In genomic region chr1:62045579-62045978, GRCh38 we compare ENCODE assay signal across 14 cellular contexts.
DNase-seq lines count a peak whose midpoint lies in the region; ATAC-seq lines count a peak whose summit lies in the region.
"Had no signal": no experiment of that assay in that cellular context is flagged by ENCODE, and none has a peak within 500 bp of the region (broad histone marks: within the 10 kb centered on the region; RNA-seq: fewer than 3 reads in every experiment).

No MANE protein-coding gene starts in this region.

- no peaks in the 10 kb centered on the region for H3K9me3 Mint-ChIP-seq in stimulated activated effector memory CD8-positive, alpha-beta T cell treated with anti-CD3 and anti-CD28 coated beads, Interleukin-12 subunit alpha, Interleukin-12 subunit beta, amount 100 ng/mL, for 72 hours
- H3K9me3 Mint-ChIP-seq: activated T-helper 17 cell treated with anti-CD3 and anti-CD28 coated beads, Interleukin-2, amount 50 U/mL, for 72 hours; CD4-positive, CD25-positive, alpha-beta regulatory T cell had no signal

- H3K9me3 ChIP-seq in HUES6 (ENCODE audit: control insufficient read depth, insufficient read depth, low read depth, low read length) (no peaks in the 10 kb centered on the region), SJCRH30 (replicated peaks) (no peaks in the 10 kb centered on the region)
- H3K9me3 ChIP-seq: neutrophil, tibial artery had no signal

- H3K27ac Mint-ChIP-seq in stimulated activated effector memory CD8-positive, alpha-beta T cell treated with anti-CD3 and anti-CD28 coated beads, Interleukin-12 subunit alpha, Interleukin-12 subunit beta, amount 100 ng/mL, for 72 hours = no peak overlapping the region
- H3K27ac Mint-ChIP-seq: activated T-helper 17 cell treated with anti-CD3 and anti-CD28 coated beads, Interleukin-2, amount 50 U/mL, for 72 hours had no signal

- DNase-seq in Caki2 (ENCODE audit: low read depth) (peak; percentile 43), SJCRH30 (peak; percentile 92 to 95), iPS-NIHi7 (ENCODE audit: extremely low spot score) (peak; percentile 26), SW 1271 (lab: John Stamatoyannopoulos, UW) (no peak)
- DNase-seq in stimulated activated effector memory CD8-positive, alpha-beta T cell treated with anti-CD3 and anti-CD28 coated beads, Interleukin-12 subunit alpha, Interleukin-12 subunit beta, amount 100 ng/mL, for 72 hours (ENCODE audit: low spot score in 2 of 2) = no peak
- DNase-seq: tibial artery had no signal

- no peak for ATAC-seq in stimulated activated effector memory CD8-positive, alpha-beta T cell treated with anti-CD3 and anti-CD28 coated beads, Interleukin-12 subunit alpha, Interleukin-12 subunit beta, amount 100 ng/mL, for 72 hours
- ATAC-seq in HG02623 (IDR thresholded peaks at IDR 0.05; ENCODE audit: unreplicated experiment) (no peak), HG02588 (IDR thresholded peaks at IDR 0.05; ENCODE audit: unreplicated experiment) (no peak)
- ATAC-seq: activated T-helper 17 cell treated with anti-CD3 and anti-CD28 coated beads, Interleukin-2, amount 50 U/mL, for 72 hours; HCT116 had no signal

- H3K27ac ChIP-seq in HUES6 (ENCODE audit: low read depth, low read length) (peak overlapping the region; percentile 1; the same call in 1 of the 2 replicates), SJCRH30 (peak overlapping the region; percentile 59)
- H3K27ac ChIP-seq: neutrophil, tibial artery had no signal

- H3K4me3 ChIP-seq in HUES6 (ENCODE audit: low read depth, low read length) (no peak overlapping the region), SJCRH30 (no peak overlapping the region)
- H3K4me3 ChIP-seq: tibial artery had no signal

- H3K27me3 ChIP-seq in HUES6 (ENCODE audit: control insufficient read depth, insufficient read depth, low read length) (no peaks in the 10 kb centered on the region), SJCRH30 (no peaks in the 10 kb centered on the region)
- H3K27me3 ChIP-seq: dorsolateral prefrontal cortex, neutrophil, tibial artery had no signal

- no peaks in the 10 kb centered on the region for H3K4me1 Mint-ChIP-seq in stimulated activated effector memory CD8-positive, alpha-beta T cell treated with anti-CD3 and anti-CD28 coated beads, Interleukin-12 subunit alpha, Interleukin-12 subunit beta, amount 100 ng/mL, for 72 hours

- no peak overlapping the region for H3K9ac ChIP-seq in HUES6 (ENCODE audit: low read length)

- no peak overlapping the region for H3K4me3 Mint-ChIP-seq in stimulated activated effector memory CD8-positive, alpha-beta T cell treated with anti-CD3 and anti-CD28 coated beads, Interleukin-12 subunit alpha, Interleukin-12 subunit beta, amount 100 ng/mL, for 72 hours
- H3K4me3 Mint-ChIP-seq: activated T-helper 17 cell treated with anti-CD3 and anti-CD28 coated beads, Interleukin-2, amount 50 U/mL, for 72 hours; CD4-positive, CD25-positive, alpha-beta regulatory T cell had no signal

- H3K36me3 ChIP-seq in HUES6 (ENCODE audit: control insufficient read depth, insufficient read depth, low read length) (no peaks in the 10 kb centered on the region), SJCRH30 (no peaks in the 10 kb centered on the region)
- H3K36me3 ChIP-seq: neutrophil had no signal

- in situ Hi-C loops in Caki2 (cut with HindIII; ENCODE audit: low pct_unique_long_range_greater_than_20kb, low sequenced_read_pairs) = no loop called here

- H3K4me1 ChIP-seq in HUES6 (ENCODE audit: control insufficient read depth, insufficient read depth, low read length) (peaks cover 20% of the 10 kb centered on the region), SJCRH30 (peaks cover 21% of the 10 kb centered on the region)
- H3K4me1 ChIP-seq: tibial artery had no signal

- H3K36me3 Mint-ChIP-seq in stimulated activated effector memory CD8-positive, alpha-beta T cell treated with anti-CD3 and anti-CD28 coated beads, Interleukin-12 subunit alpha, Interleukin-12 subunit beta, amount 100 ng/mL, for 72 hours = no peaks in the 10 kb centered on the region

Comparison
In these comparisons a context has a peak if more than half of its experiments do, and no peak if none do; other contexts are left out.
1. DNase-seq: peak in Caki2 (single experiment), SJCRH30 (2 of 2) and iPS-NIHi7 (single experiment); none in stimulated activated effector memory CD8-positive, alpha-beta T cell treated with anti-CD3 and anti-CD28 coated beads, Interleukin-12 subunit alpha, Interleukin-12 subunit beta, amount 100 ng/mL, for 72 hours (0 of 2) and SW 1271 (0 of 2).